In genomic region chr22:30287626-30288413, GRCh38 we compare ENCODE assay signal across 8 cellular contexts.
DNase-seq lines count a peak whose midpoint lies in the region; ATAC-seq, FAIRE-seq and TF ChIP-seq lines count a peak whose summit lies in the region.

No MANE protein-coding gene starts in this region.

- TF ChIP-seq CTCF in GM13977 (IDR thresholded peaks at IDR 0.05; ENCODE audit: extremely low read depth, insufficient read depth, missing control alignments) = peak; percentile 79

- peak; percentile 91 for FAIRE-seq in A204.1 (lab: Jason Lieb, UNC)

- no peak for ATAC-seq in GM19035 (IDR thresholded peaks at IDR 0.05; ENCODE audit: unreplicated experiment)

- in situ Hi-C loops in GM13977 (cut with MboI; ENCODE audit: low pct_unique_long_range_greater_than_20kb, low sequenced_read_pairs, unreplicated experiment) = loop anchor here (10.0 kb wide), 1 partner anchor 97 kb away; the partner anchor contains the start of gene RNF215

- DNase-seq in GM13977 (ENCODE audit: low spot score) (peak; percentile 88), NCI-H510A (lab: John Stamatoyannopoulos, UW) (peak; percentile 25), dedifferentiated amniotic fluid mesenchymal stem cell (ENCODE audit: extremely low spot score) (peak; percentile 82), left kidney (ENCODE audit: low read depth, low spot score) (peak; percentile 92)
- peak; percentile 92 for DNase-seq in activated CD4-positive, alpha-beta T cell treated with anti-CD3 and anti-CD28 coated beads, Interleukin-2, amount 50 U/mL, for 1 hour
- DNase-seq in stimulated activated CD4-positive, alpha-beta T cell treated with anti-CD3 and anti-CD28 coated beads, Interleukin-1b, Interleukin-23, amount 100 ng/mL, for 24 hours (ENCODE audit: low read depth in 4 of 4, low spot score in 1 of 4) = peak; percentile 70 to 86 (median 80)

Comparison
In these comparisons a context has a peak if more than half of its experiments do, and no peak if none do; other contexts are left out.
1. DNase-seq: peak in every context shown above with its lines; median percentile 92 in activated CD4-positive, alpha-beta T cell treated with anti-CD3 and anti-CD28 coated beads, Interleukin-2, amount 50 U/mL, for 1 hour; 92 in left kidney; 88 in GM13977; 82 in dedifferentiated amniotic fluid mesenchymal stem cell; 80 in stimulated activated CD4-positive, alpha-beta T cell treated with anti-CD3 and anti-CD28 coated beads, Interleukin-1b, Interleukin-23, amount 100 ng/mL, for 24 hours; 25 in NCI-H510A.